ENCODE assay signal across 2 cellular contexts in the genomic region with DNA sequence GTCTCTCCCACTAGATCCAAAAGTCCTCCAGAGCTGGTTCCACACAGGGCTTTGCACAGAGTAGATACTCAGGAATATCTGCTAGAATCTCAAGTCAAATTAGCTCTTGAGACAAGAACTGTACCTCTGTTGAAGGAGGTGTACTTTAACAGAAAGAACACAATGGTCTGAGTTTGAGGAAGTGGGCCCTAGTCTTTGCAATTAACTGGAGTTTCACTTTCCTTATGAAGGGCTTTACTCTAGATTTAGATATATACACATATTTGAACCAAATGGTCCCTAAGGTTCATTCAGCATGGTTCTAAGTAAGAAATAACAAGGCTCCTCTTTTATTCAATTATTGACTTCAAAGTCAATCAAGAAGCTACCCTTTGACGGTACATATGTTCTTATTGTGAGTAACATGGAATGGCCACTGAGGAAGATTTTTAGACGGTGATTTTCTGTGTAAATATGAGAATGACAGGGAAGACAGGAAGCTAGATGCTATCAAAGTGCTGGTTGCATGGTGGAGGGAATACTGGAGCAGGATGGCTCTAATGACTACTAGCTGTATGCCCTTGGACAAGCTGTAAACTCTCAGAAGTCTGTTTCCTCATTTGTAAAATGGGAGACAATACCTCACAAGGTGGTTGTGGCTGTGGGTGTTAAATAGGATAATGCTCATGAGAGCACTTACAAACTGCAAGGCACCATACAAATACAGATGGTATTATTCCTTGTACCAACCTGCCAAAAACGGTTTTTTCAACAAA.
TF ChIP-seq lines count a peak whose summit lies in the region.

No MANE protein-coding gene starts in this region.

TF ChIP-seq in SK-N-SH, 30 proteins besides CTCF, POLR2A, EP300 and RAD21 (continued from another document):
- TF ChIP-seq, protein P1, sequence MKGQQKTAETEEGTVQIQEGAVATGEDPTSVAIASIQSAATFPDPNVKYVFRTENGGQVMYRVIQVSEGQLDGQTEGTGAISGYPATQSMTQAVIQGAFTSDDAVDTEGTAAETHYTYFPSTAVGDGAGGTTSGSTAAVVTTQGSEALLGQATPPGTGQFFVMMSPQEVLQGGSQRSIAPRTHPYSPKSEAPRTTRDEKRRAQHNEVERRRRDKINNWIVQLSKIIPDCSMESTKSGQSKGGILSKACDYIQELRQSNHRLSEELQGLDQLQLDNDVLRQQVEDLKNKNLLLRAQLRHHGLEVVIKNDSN (IDR thresholded peaks at IDR 0.05; ENCODE audit: borderline replicate concordance, low read depth) = no peak
- TF ChIP-seq, protein P2, sequence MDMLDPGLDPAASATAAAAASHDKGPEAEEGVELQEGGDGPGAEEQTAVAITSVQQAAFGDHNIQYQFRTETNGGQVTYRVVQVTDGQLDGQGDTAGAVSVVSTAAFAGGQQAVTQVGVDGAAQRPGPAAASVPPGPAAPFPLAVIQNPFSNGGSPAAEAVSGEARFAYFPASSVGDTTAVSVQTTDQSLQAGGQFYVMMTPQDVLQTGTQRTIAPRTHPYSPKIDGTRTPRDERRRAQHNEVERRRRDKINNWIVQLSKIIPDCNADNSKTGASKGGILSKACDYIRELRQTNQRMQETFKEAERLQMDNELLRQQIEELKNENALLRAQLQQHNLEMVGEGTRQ (IDR thresholded peaks at IDR 0.05; ENCODE audit: borderline replicate concordance, low read depth, low read length) = no peak

TF ChIP-seq in SK-N-SH treated with all-trans-retinoic acid at 6 μM for 48 hours, 23 proteins besides CTCF, POLR2A, EP300 and RAD21 (continued from another document):
- TF ChIP-seq, protein P3, sequence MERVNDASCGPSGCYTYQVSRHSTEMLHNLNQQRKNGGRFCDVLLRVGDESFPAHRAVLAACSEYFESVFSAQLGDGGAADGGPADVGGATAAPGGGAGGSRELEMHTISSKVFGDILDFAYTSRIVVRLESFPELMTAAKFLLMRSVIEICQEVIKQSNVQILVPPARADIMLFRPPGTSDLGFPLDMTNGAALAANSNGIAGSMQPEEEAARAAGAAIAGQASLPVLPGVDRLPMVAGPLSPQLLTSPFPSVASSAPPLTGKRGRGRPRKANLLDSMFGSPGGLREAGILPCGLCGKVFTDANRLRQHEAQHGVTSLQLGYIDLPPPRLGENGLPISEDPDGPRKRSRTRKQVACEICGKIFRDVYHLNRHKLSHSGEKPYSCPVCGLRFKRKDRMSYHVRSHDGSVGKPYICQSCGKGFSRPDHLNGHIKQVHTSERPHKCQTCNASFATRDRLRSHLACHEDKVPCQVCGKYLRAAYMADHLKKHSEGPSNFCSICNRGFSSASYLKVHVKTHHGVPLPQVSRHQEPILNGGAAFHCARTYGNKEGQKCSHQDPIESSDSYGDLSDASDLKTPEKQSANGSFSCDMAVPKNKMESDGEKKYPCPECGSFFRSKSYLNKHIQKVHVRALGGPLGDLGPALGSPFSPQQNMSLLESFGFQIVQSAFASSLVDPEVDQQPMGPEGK (CRISPR knock-in tag; IDR thresholded peaks at IDR 0.05; ENCODE audit: borderline replicate concordance) = no peak
- TF ChIP-seq ESRRG (CRISPR knock-in tag; IDR thresholded peaks at IDR 0.05) = no peak
- TF ChIP-seq, protein P4, sequence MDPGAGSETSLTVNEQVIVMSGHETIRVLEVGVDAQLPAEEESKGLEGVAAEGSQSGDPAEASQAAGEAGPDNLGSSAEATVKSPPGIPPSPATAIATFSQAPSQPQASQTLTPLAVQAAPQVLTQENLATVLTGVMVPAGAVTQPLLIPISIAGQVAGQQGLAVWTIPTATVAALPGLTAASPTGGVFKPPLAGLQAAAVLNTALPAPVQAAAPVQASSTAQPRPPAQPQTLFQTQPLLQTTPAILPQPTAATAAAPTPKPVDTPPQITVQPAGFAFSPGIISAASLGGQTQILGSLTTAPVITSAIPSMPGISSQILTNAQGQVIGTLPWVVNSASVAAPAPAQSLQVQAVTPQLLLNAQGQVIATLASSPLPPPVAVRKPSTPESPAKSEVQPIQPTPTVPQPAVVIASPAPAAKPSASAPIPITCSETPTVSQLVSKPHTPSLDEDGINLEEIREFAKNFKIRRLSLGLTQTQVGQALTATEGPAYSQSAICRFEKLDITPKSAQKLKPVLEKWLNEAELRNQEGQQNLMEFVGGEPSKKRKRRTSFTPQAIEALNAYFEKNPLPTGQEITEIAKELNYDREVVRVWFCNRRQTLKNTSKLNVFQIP (CRISPR knock-in tag; IDR thresholded peaks at IDR 0.05; ENCODE audit: borderline replicate concordance, low read depth) = no peak
- TF ChIP-seq ZC3H10 (CRISPR knock-in tag; IDR thresholded peaks at IDR 0.05) = no peak
- TF ChIP-seq ISL1 (CRISPR knock-in tag; IDR thresholded peaks at IDR 0.05) = no peak
- TF ChIP-seq ZNF565 (CRISPR knock-in tag; conservative IDR thresholded peaks at IDR 0.05; ENCODE audit: low read depth) = no peak
- TF ChIP-seq SNAI2 (CRISPR knock-in tag; IDR thresholded peaks at IDR 0.05) = no peak
- no peak for TF ChIP-seq CSDC2 (CRISPR knock-in tag; IDR thresholded peaks at IDR 0.05)
- TF ChIP-seq OSR1 (CRISPR knock-in tag; IDR thresholded peaks at IDR 0.05) = no peak
- TF ChIP-seq, protein P5, sequence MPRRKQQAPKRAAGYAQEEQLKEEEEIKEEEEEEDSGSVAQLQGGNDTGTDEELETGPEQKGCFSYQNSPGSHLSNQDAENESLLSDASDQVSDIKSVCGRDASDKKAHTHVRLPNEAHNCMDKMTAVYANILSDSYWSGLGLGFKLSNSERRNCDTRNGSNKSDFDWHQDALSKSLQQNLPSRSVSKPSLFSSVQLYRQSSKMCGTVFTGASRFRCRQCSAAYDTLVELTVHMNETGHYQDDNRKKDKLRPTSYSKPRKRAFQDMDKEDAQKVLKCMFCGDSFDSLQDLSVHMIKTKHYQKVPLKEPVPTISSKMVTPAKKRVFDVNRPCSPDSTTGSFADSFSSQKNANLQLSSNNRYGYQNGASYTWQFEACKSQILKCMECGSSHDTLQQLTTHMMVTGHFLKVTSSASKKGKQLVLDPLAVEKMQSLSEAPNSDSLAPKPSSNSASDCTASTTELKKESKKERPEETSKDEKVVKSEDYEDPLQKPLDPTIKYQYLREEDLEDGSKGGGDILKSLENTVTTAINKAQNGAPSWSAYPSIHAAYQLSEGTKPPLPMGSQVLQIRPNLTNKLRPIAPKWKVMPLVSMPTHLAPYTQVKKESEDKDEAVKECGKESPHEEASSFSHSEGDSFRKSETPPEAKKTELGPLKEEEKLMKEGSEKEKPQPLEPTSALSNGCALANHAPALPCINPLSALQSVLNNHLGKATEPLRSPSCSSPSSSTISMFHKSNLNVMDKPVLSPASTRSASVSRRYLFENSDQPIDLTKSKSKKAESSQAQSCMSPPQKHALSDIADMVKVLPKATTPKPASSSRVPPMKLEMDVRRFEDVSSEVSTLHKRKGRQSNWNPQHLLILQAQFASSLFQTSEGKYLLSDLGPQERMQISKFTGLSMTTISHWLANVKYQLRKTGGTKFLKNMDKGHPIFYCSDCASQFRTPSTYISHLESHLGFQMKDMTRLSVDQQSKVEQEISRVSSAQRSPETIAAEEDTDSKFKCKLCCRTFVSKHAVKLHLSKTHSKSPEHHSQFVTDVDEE (CRISPR knock-in tag; IDR thresholded peaks at IDR 0.05) = no peak
- no peak for TF ChIP-seq TOX (CRISPR knock-in tag; IDR thresholded peaks at IDR 0.05; ENCODE audit: borderline replicate concordance)
- no peak for TF ChIP-seq GLIS3 (CRISPR knock-in tag; IDR thresholded peaks at IDR 0.05)
- TF ChIP-seq ZNF70 (CRISPR knock-in tag; IDR thresholded peaks at IDR 0.05) = no peak
- TF ChIP-seq RARB (CRISPR knock-in tag; IDR thresholded peaks at IDR 0.05) = no peak
- no peak for TF ChIP-seq ZNF8 (CRISPR knock-in tag; IDR thresholded peaks at IDR 0.05)
- TF ChIP-seq TCF4 (CRISPR knock-in tag; IDR thresholded peaks at IDR 0.05; ENCODE audit: borderline replicate concordance) = no peak
- no peak for TF ChIP-seq ARNTL (CRISPR knock-in tag; IDR thresholded peaks at IDR 0.05; ENCODE audit: borderline replicate concordance, low read depth)
TF ChIP-seq in SK-N-SH treated with all-trans-retinoic acid at 6 μM for 48 hours: peak in this region for 0.
